ENCODE assay signal across 1 cellular context in genomic region chr3:38346584-38347410, GRCh38.
TF ChIP-seq lines count a peak whose summit lies in the region.

XYLB (plus strand) TSS chr3:38346785; CDS start chr3:38346869, 84 bp downstream.

TF ChIP-seq in GM12878, 131 proteins besides CTCF, POLR2A, EP300 and RAD21 (continued from another document and continues in another):
- peak; percentile 49; the same call in 1 of the 2 replicates for TF ChIP-seq CREB1 (IDR thresholded peaks at IDR 0.05; ENCODE audit: low read depth)
- TF ChIP-seq ELK1 (IDR thresholded peaks at IDR 0.05; ENCODE audit: low read depth, low read length): no peak
- no peak for TF ChIP-seq ZNF622 (IDR thresholded peaks at IDR 0.05)
- TF ChIP-seq ZSCAN29 (IDR thresholded peaks at IDR 0.05): no peak
- 0 out of 2 replicates have a peak, but pooled peaks have one; percentile 34 for TF ChIP-seq RCOR1 (conservative IDR thresholded peaks at IDR 0.05; ENCODE audit: low read depth, low read length)
- TF ChIP-seq KDM1A (IDR thresholded peaks at IDR 0.05; ENCODE audit: borderline replicate concordance): no peak
- no peak for TF ChIP-seq RFX5 (IDR thresholded peaks at IDR 0.05; ENCODE audit: low read depth, low read length)
- TF ChIP-seq MEF2A (IDR thresholded peaks at IDR 0.05; ENCODE audit: insufficient read depth, low read depth, low read length): 0 out of 2 replicates have a peak, but pooled peaks have one; percentile 15
- TF ChIP-seq USF2 (IDR thresholded peaks at IDR 0.05; ENCODE audit: borderline replicate concordance, low read depth, low read length): peak; percentile 14
- peak; percentile 80 for TF ChIP-seq ZNF687 (IDR thresholded peaks at IDR 0.05)
- TF ChIP-seq SIN3A (IDR thresholded peaks at IDR 0.05; ENCODE audit: low read depth, low read length): no peak; the same call in 1 of the 2 replicates
- TF ChIP-seq MXI1 (IDR thresholded peaks at IDR 0.05; ENCODE audit: low read depth, low read length): peak; percentile 88
- no peak for TF ChIP-seq POLR2AphosphoS5 (IDR thresholded peaks at IDR 0.05; ENCODE audit: low read length)
- no peak for TF ChIP-seq CEBPB (IDR thresholded peaks at IDR 0.05; ENCODE audit: borderline replicate concordance in 1 of 2, low read depth in 2 of 2, low read length in 2 of 2)
- TF ChIP-seq SRF (IDR thresholded peaks at IDR 0.05; ENCODE audit: low read depth in 2 of 2, low read length in 2 of 2): no peak
- TF ChIP-seq SMC3 (IDR thresholded peaks at IDR 0.05; ENCODE audit: borderline replicate concordance, low read length): peak; percentile 74
- TF ChIP-seq BCL3 (IDR thresholded peaks at IDR 0.05; ENCODE audit: borderline replicate concordance, insufficient read depth, low read depth, low read length, poor library complexity, severe bottlenecking): peak; percentile 24
- no peak for TF ChIP-seq IRF5 (IDR thresholded peaks at IDR 0.05; ENCODE audit: borderline replicate concordance)
- TF ChIP-seq SKIL (IDR thresholded peaks at IDR 0.05; ENCODE audit: low read depth, poor library complexity, severe bottlenecking): no peak
- peak; percentile 89 for TF ChIP-seq MYC (IDR thresholded peaks at IDR 0.05; ENCODE audit: insufficient read depth, insufficient read length, insufficient replicate concordance, low read length, severe bottlenecking)
- no peak for TF ChIP-seq STAT3 (IDR thresholded peaks at IDR 0.05; ENCODE audit: low read depth, low read length)
- no peak for TF ChIP-seq ATF7 (IDR thresholded peaks at IDR 0.05; ENCODE audit: low read depth)
- no peak for TF ChIP-seq BCLAF1 (IDR thresholded peaks at IDR 0.05)
- no peak for TF ChIP-seq PML (IDR thresholded peaks at IDR 0.05; ENCODE audit: low read length)
- TF ChIP-seq IRF4 (IDR thresholded peaks at IDR 0.05; ENCODE audit: low read depth, low read length): no peak
- peak; percentile 33; the same call in 1 of the 2 replicates for TF ChIP-seq RUNX3 (IDR thresholded peaks at IDR 0.05; ENCODE audit: low read length)
- TF ChIP-seq ZNF217 (IDR thresholded peaks at IDR 0.05): no peak
- no peak for TF ChIP-seq FOXM1 (IDR thresholded peaks at IDR 0.05; ENCODE audit: low read depth, low read length)
- no peak for TF ChIP-seq HDGF (IDR thresholded peaks at IDR 0.05)
- TF ChIP-seq NFIC (IDR thresholded peaks at IDR 0.05; ENCODE audit: low read depth, low read length): no peak
- TF ChIP-seq ZNF24 (IDR thresholded peaks at IDR 0.05): no peak
- no peak for TF ChIP-seq SIX5 (IDR thresholded peaks at IDR 0.05; ENCODE audit: low read depth, low read length, severe bottlenecking)
- TF ChIP-seq TCF7 (IDR thresholded peaks at IDR 0.05; ENCODE audit: borderline replicate concordance): no peak
- no peak for TF ChIP-seq CREM (IDR thresholded peaks at IDR 0.05; ENCODE audit: low read depth)
- no peak for TF ChIP-seq BRCA1 (IDR thresholded peaks at IDR 0.05; ENCODE audit: low read depth, low read length)
- no peak for TF ChIP-seq NR2C2 (IDR thresholded peaks at IDR 0.05; ENCODE audit: borderline replicate concordance, control insufficient read depth, insufficient read length, low read depth)
- TF ChIP-seq TARDBP (IDR thresholded peaks at IDR 0.05; ENCODE audit: borderline replicate concordance): no peak
- TF ChIP-seq POU2F2 (IDR thresholded peaks at IDR 0.05; ENCODE audit: borderline replicate concordance, low read depth, low read length): 0 out of 3 replicates have a peak, but pooled peaks have one; percentile 27
- no peak for TF ChIP-seq NFYA (IDR thresholded peaks at IDR 0.05; ENCODE audit: borderline replicate concordance, low read depth, low read length)
- TF ChIP-seq ZBTB4 (CRISPR knock-in tag; IDR thresholded peaks at IDR 0.05): no peak
- TF ChIP-seq MTA2 (IDR thresholded peaks at IDR 0.05; ENCODE audit: low read depth): no peak
- no peak for TF ChIP-seq JUNB (IDR thresholded peaks at IDR 0.05)
- TF ChIP-seq YBX1 (IDR thresholded peaks at IDR 0.05): no peak
- 0 out of 2 replicates have a peak, but pooled peaks have one; percentile 11 for TF ChIP-seq EED (IDR thresholded peaks at IDR 0.05; ENCODE audit: low read depth)
- TF ChIP-seq CBX3 (IDR thresholded peaks at IDR 0.05; ENCODE audit: borderline replicate concordance, low read depth): no peak
- peak; percentile 74 for TF ChIP-seq NKRF (conservative IDR thresholded peaks at IDR 0.05)
- TF ChIP-seq ZZZ3 (IDR thresholded peaks at IDR 0.05; ENCODE audit: control insufficient read depth, insufficient read length, low read depth): no peak
